ENCODE assay signal across 8 cellular contexts in genomic region chr1:44406761-44407429, GRCh38. TPM values are rescaled to one million over a fixed set of nuclear protein-coding genes. Genes with fewer than 3 reads are reported as not detected.
DNase-seq lines count a peak whose midpoint lies in the region; ATAC-seq, FAIRE-seq and TF ChIP-seq lines count a peak whose summit lies in the region.

No MANE protein-coding gene starts in this region.

- in situ Hi-C loops in Panc1 (cut with HindIII; ENCODE audit: low pct_unique_long_range_greater_than_20kb, low sequenced_read_pairs) = no loop called here

- H3K27me3 ChIP-seq in Panc1 (ENCODE audit: control insufficient read depth, insufficient read depth, low read length) (no peaks in the 10 kb centered on the region), endothelial cell of umbilical vein (ENCODE audit: control insufficient read depth in 2 of 2, insufficient read depth in 2 of 2, low read length in 2 of 2) (peaks cover 53 to 64% of the 10 kb centered on the region in 2 experiments), parathyroid adenoma (ENCODE audit: control insufficient read depth, insufficient read depth, low read length) (peaks cover 35% of the 10 kb centered on the region)

- H3K4me2 ChIP-seq in endothelial cell of umbilical vein (ENCODE audit: insufficient read depth, low read length) = peak overlapping the region; percentile 47
- H3K4me2 ChIP-seq in parathyroid adenoma (ENCODE audit: low read length) = peak overlapping the region; percentile 63

- H3K9me3 ChIP-seq in Panc1 (ENCODE audit: control insufficient read depth, insufficient read depth, low read depth, low read length) (no peaks in the 10 kb centered on the region), endothelial cell of umbilical vein (replicated peaks; ENCODE audit: control insufficient read depth, insufficient read depth, low read length) (no peaks in the 10 kb centered on the region), parathyroid adenoma (ENCODE audit: control insufficient read depth, low read length) (no peaks in the 10 kb centered on the region)

- intact Hi-C loops in Panc1 (cut with micrococcal nuclease; ENCODE audit: unreplicated experiment) = no loop called here
- intact Hi-C loops in endothelial cell of umbilical vein (cut with micrococcal nuclease) = loop anchor here (2.0 kb wide), 1 partner anchor 52 kb away; the partner anchor contains the start of gene ERI3

- H3K27ac ChIP-seq in Panc1 (ENCODE audit: low read length) (no peak overlapping the region), endothelial cell of umbilical vein (ENCODE audit: insufficient read depth, low read depth, low read length) (no peak overlapping the region), parathyroid adenoma (no peak overlapping the region)

- no peak overlapping the region for H2AFZ ChIP-seq in endothelial cell of umbilical vein (ENCODE audit: low read depth, low read length)
- H2AFZ ChIP-seq in parathyroid adenoma = no peak overlapping the region

- POLR2A ChIA-PET in Panc1 (lab: Charles Lee) (no interaction called here), endothelial cell of umbilical vein (lab: Charles Lee) (no interaction called here)

- peaks cover 25% of the 10 kb centered on the region for H3K4me1 ChIP-seq in Panc1 (ENCODE audit: control insufficient read depth, insufficient read depth, low read length)
- peaks cover 20% of the 10 kb centered on the region for H3K4me1 ChIP-seq in endothelial cell of umbilical vein (ENCODE audit: control insufficient read depth, extremely low read depth, insufficient read depth, low read length)
- H3K4me1 ChIP-seq in parathyroid adenoma = no peaks in the 10 kb centered on the region

- no peaks in the 10 kb centered on the region for H3K79me2 ChIP-seq in endothelial cell of umbilical vein (ENCODE audit: control insufficient read depth, insufficient read depth, low read length)
- no peaks in the 10 kb centered on the region for H3K79me2 ChIP-seq in parathyroid adenoma

- H3K4me3 ChIP-seq in Panc1 (ENCODE audit: low read depth in 2 of 2, low read length in 2 of 2) (peak overlapping the region; percentile 84 to 87), endothelial cell of umbilical vein (replicated peaks in 1 of 3; ENCODE audit: insufficient read depth in 1 of 3, low read depth in 1 of 3, low read length in 3 of 3) (no peak overlapping the region), parathyroid adenoma (ENCODE audit: low read depth, low read length) (no peak overlapping the region)

- H3K36me3 ChIP-seq in Panc1 (ENCODE audit: control insufficient read depth, insufficient read depth, low read length) (no peaks in the 10 kb centered on the region), endothelial cell of umbilical vein (ENCODE audit: control insufficient read depth in 2 of 2, extremely low read depth in 1 of 2, insufficient read depth in 2 of 2, low read length in 2 of 2) (no peaks in the 10 kb centered on the region), parathyroid adenoma (ENCODE audit: control insufficient read depth, insufficient read depth, low read length) (no peaks in the 10 kb centered on the region)

- no peak for FAIRE-seq in endothelial cell of umbilical vein (lab: Jason Lieb, UNC)

- no peak for ATAC-seq in Panc1
- no peak for ATAC-seq in GM21367 (IDR thresholded peaks at IDR 0.05; ENCODE audit: unreplicated experiment)
- ATAC-seq in HG02571 (IDR thresholded peaks at IDR 0.05; ENCODE audit: unreplicated experiment) = no peak

- dilution Hi-C loops in endothelial cell of umbilical vein (cut with MboI; ENCODE audit: extremely low pct_ligation_motif_present, low sequenced_read_pairs) = no loop called here

- BruUV-seq in Panc1 (replicated peaks; lab: Mats Ljungman, UMichigan) (no TSS peak), endothelial cell of umbilical vein (replicated peaks; lab: Mats Ljungman, UMichigan) (no TSS peak)

- DNase-seq in COLO668 (lab: John Stamatoyannopoulos, UW; ENCODE audit: unreplicated experiment) = peak; percentile 51
- DNase-seq in Panc1 (ENCODE audit: low read depth, low spot score) = no peak
- no peak for DNase-seq in endothelial cell of umbilical vein (ENCODE audit: low read depth, low spot score)
- DNase-seq in OCI-M2 (lab: John Stamatoyannopoulos, UW; ENCODE audit: unreplicated experiment) = no peak
- no peak for DNase-seq in pons (ENCODE audit: low spot score)

- TF ChIP-seq CTCF in Panc1 (IDR thresholded peaks at IDR 0.05) (no peak), endothelial cell of umbilical vein (IDR thresholded peaks at IDR 0.05; ENCODE audit: extremely low read depth in 1 of 2, insufficient read depth in 1 of 2, low read depth in 1 of 2, low read length in 2 of 2) (no peak), parathyroid adenoma (IDR thresholded peaks at IDR 0.05) (no peak)

- H3K9ac ChIP-seq in endothelial cell of umbilical vein (replicated peaks; ENCODE audit: extremely low read depth, insufficient read depth, low read length) (no peak overlapping the region), parathyroid adenoma (no peak overlapping the region)

- no peaks in the 10 kb centered on the region for H4K20me1 ChIP-seq in endothelial cell of umbilical vein (replicated peaks; ENCODE audit: control insufficient read depth, extremely low read depth, insufficient read depth, low read length)

- H3K9me1 ChIP-seq in endothelial cell of umbilical vein (replicated peaks; ENCODE audit: control insufficient read depth, extremely low read depth, insufficient read depth, low read length) = no peaks in the 10 kb centered on the region

- no peak for TF ChIP-seq POLR2A in endothelial cell of umbilical vein (IDR thresholded peaks at IDR 0.05; ENCODE audit: low read depth, low read length)

- CTCF ChIA-PET in Panc1 (lab: Charles Lee) (no interaction called here), endothelial cell of umbilical vein (lab: Charles Lee) (interaction anchor here (0.8 to 1.2 kb wide), 2 partner anchors 15 to 79 kb away, joined by 3 to 4 read pairs; no protein-coding TSS in a partner anchor)

TF ChIP-seq in endothelial cell of umbilical vein, 7 proteins besides CTCF, POLR2A, EP300 and RAD21:
- TF ChIP-seq MAX (IDR thresholded peaks at IDR 0.05; ENCODE audit: insufficient read depth, insufficient read length) = no peak
- TF ChIP-seq GATA2 (IDR thresholded peaks at IDR 0.05; ENCODE audit: insufficient read depth, insufficient read length, low read depth, low read length) = no peak
- TF ChIP-seq EZH2 (IDR thresholded peaks at IDR 0.05; ENCODE audit: borderline replicate concordance, low read depth, low read length, severe bottlenecking) = peak; percentile 23
- no peak for TF ChIP-seq FOS (IDR thresholded peaks at IDR 0.05; ENCODE audit: borderline replicate concordance, insufficient read depth, low read length)
- no peak for TF ChIP-seq JUN (IDR thresholded peaks at IDR 0.05; ENCODE audit: borderline replicate concordance, insufficient read depth, insufficient read length, low read depth)

RNA-seq across cellular contexts. Expression of gene RNF220, which starts 1.8 kb away (rescaled TPM):
- total RNA-seq in Panc1 (2021; ENCODE audit: unreplicated experiment) (64.9 TPM), endothelial cell of umbilical vein (62.7 and 72.6 TPM in 2 replicates)
- 111 TPM for polyA plus RNA-seq in Panc1 (2012; ENCODE audit: insufficient read length)
- polyA plus RNA-seq in endothelial cell of umbilical vein = 64.1 and 66.6 TPM in 2 replicates
- 66.6 and 67.8 TPM in 2 replicates for polyA plus RNA-seq in endothelial cell of umbilical vein (2011; cell fraction: cytosol; rRNA removed)
- polyA plus RNA-seq in endothelial cell of umbilical vein (2011; cell fraction: nucleus; rRNA removed) = 78.6 and 81.5 TPM in 2 replicates
- polyA plus RNA-seq in endothelial cell of umbilical vein (2012) = 50.6 and 52.6 TPM in 2 replicates
- polyA minus RNA-seq in endothelial cell of umbilical vein = 39.6 and 40.4 TPM in 2 replicates
- polyA minus RNA-seq in endothelial cell of umbilical vein (2011; cell fraction: cytosol; rRNA and poly(A)+ RNA removed) = 28.3 TPM
- 16.6 and 17.3 TPM in 2 replicates for polyA minus RNA-seq in endothelial cell of umbilical vein (2011; cell fraction: nucleus; rRNA and poly(A)+ RNA removed)

RNA-seq across cellular contexts. Expression of gene ERI3, which starts 51.8 kb away (rescaled TPM):
- total RNA-seq in Panc1 (2021; ENCODE audit: unreplicated experiment) = 83.3 TPM
- polyA plus RNA-seq in Panc1 (2012; ENCODE audit: insufficient read length) = 89.7 TPM
- total RNA-seq in endothelial cell of umbilical vein = 45.3 and 53.5 TPM in 2 replicates
- polyA plus RNA-seq in endothelial cell of umbilical vein = 94.0 and 119 TPM in 2 replicates
- polyA plus RNA-seq in endothelial cell of umbilical vein (2011; cell fraction: cytosol; rRNA removed) = 70.3 and 73.5 TPM in 2 replicates
- polyA plus RNA-seq in endothelial cell of umbilical vein (2011; cell fraction: nucleus; rRNA removed) = 37.7 and 47.2 TPM in 2 replicates
- polyA plus RNA-seq in endothelial cell of umbilical vein (2012) = 39.2 and 41.1 TPM in 2 replicates
- 43.9 and 52.2 TPM in 2 replicates for polyA minus RNA-seq in endothelial cell of umbilical vein
- 65.5 TPM for polyA minus RNA-seq in endothelial cell of umbilical vein (2011; cell fraction: cytosol; rRNA and poly(A)+ RNA removed)
- 18.6 and 27.3 TPM in 2 replicates for polyA minus RNA-seq in endothelial cell of umbilical vein (2011; cell fraction: nucleus; rRNA and poly(A)+ RNA removed)

Comparison
In these comparisons a context has a peak if more than half of its experiments do, and no peak if none do; other contexts are left out.
1. H3K4me3 ChIP-seq: peak in Panc1 (2 of 2); none in endothelial cell of umbilical vein (0 of 3) and parathyroid adenoma (single experiment).